Comparison of ENCODE assay signal across 8 cellular contexts in genomic region chr10:68526634-68527132, GRCh38. TPM values are rescaled to one million over a fixed set of nuclear protein-coding genes. Genes with fewer than 3 reads are reported as not detected.
DNase-seq lines count a peak whose midpoint lies in the region; ATAC-seq and TF ChIP-seq lines count a peak whose summit lies in the region.

No MANE protein-coding gene starts in this region.

- H3K27ac ChIP-seq in heart right ventricle (peak overlapping the region; percentile 27 to 98 (median 93)), mammary epithelial cell (ENCODE audit: insufficient read depth, low read depth, low read length) (peak overlapping the region; percentile 76), aorta (ENCODE audit: low read depth in 1 of 2, low read length in 2 of 2) (peak overlapping the region; percentile 3 to 76)

- TF ChIP-seq CTCF in heart right ventricle (IDR thresholded peaks at IDR 0.05) (no peak), mammary epithelial cell (conservative IDR thresholded peaks at IDR 0.05 in 1 of 2, IDR thresholded peaks at IDR 0.05 in 1 of 2; ENCODE audit: extremely low read depth in 1 of 2, insufficient read depth in 1 of 2, low read depth in 1 of 2, low read length in 2 of 2) (no peak), mesothelial cell of epicardium (IDR thresholded peaks at IDR 0.05; ENCODE audit: unreplicated experiment) (no peak)

- H3K27me3 ChIP-seq in heart right ventricle: no peaks in the 10 kb centered on the region
- H3K27me3 ChIP-seq in mammary epithelial cell (ENCODE audit: insufficient read depth, low read length): no peaks in the 10 kb centered on the region
- no peaks in the 10 kb centered on the region for H3K27me3 ChIP-seq in aorta (ENCODE audit: control insufficient read depth in 1 of 2, insufficient read depth in 2 of 2, low read length in 1 of 2)

- H3K79me2 ChIP-seq in mammary epithelial cell (ENCODE audit: insufficient read depth, low read length): peaks cover 12% of the 10 kb centered on the region

- H3K4me2 ChIP-seq in mammary epithelial cell (ENCODE audit: insufficient read depth, low read depth, low read length): peak overlapping the region; percentile 89

- no peaks in the 10 kb centered on the region for H3K27me3 Mint-ChIP-seq in mesothelial cell of epicardium (ENCODE audit: low read depth)

- 3 to 4% methylated on average over 2 of the region's 2 CpGs for WGBS in heart right ventricle, 2 donors
- WGBS in mammary epithelial cell (ENCODE audit: low coverage, missing lambda C conversion rate): 5% methylated on average over 2 of the region's 2 CpGs
- WGBS in aorta, 2 donors: 0 to 1% methylated on average over 2 of the region's 2 CpGs

- H3K4me3 ChIP-seq in heart right ventricle (peak overlapping the region; percentile 48 to 98 (median 87)), mammary epithelial cell (replicated peaks in 1 of 3; ENCODE audit: insufficient read depth in 1 of 3, low read depth in 2 of 3, low read length in 3 of 3) (peak overlapping the region; percentile 69 to 99 (median 91)), aorta (ENCODE audit: low read length in 2 of 2) (peak overlapping the region; percentile 57 to 64)

- no peaks in the 10 kb centered on the region for H3K9me3 ChIP-seq in heart right ventricle
- no peaks in the 10 kb centered on the region for H3K9me3 ChIP-seq in mammary epithelial cell (replicated peaks; ENCODE audit: insufficient read depth, low read length)
- no peaks in the 10 kb centered on the region for H3K9me3 ChIP-seq in aorta (ENCODE audit: control insufficient read depth, low read length)

- peak overlapping the region; percentile 93 for H3K4me3 Mint-ChIP-seq in mesothelial cell of epicardium

- H3K27ac Mint-ChIP-seq in mesothelial cell of epicardium: peak overlapping the region; percentile 97

- peak in 1 of 8 donors; percentile 1 for ATAC-seq in heart right ventricle
- ATAC-seq in left ventricle myocardium superior: no peak
- ATAC-seq in aorta (ENCODE audit: low FRiP score): no peak
- no peak for ATAC-seq in HG02852 (IDR thresholded peaks at IDR 0.05; ENCODE audit: unreplicated experiment)
- ATAC-seq in HG03175 (IDR thresholded peaks at IDR 0.05; ENCODE audit: unreplicated experiment): no peak
- no peak for ATAC-seq in HG02588 (IDR thresholded peaks at IDR 0.05; ENCODE audit: unreplicated experiment)

- intact Hi-C loops in heart right ventricle (cut with DNase I) (loop anchor here in 5 of 10 donors (1.0 to 10.0 kb wide), 4 partner anchors 194 to 198 kb away; partner anchors contain the start of gene CCAR1 (in 5 of the 5)), left ventricle myocardium superior (cut with micrococcal nuclease) (no loop called here), mammary epithelial cell (cut with micrococcal nuclease) (loop anchor here (2.0 kb wide), 1 partner anchor 194 kb away; the partner anchor contains the start of gene CCAR1), aorta (cut with DNase I) (loop anchor here (2.0 to 5.0 kb wide), 2 partner anchors 120 to 196 kb away; partner anchors contain the start of genes CCAR1 (in 1 of the 2) and RUFY2 (in 1 of the 2))

- H3K4me1 Mint-ChIP-seq in mesothelial cell of epicardium: peaks cover 6% of the 10 kb centered on the region

- in situ Hi-C loops in mammary epithelial cell (cut with MboI; ENCODE audit: low sequenced_read_pairs in 2 of 2): no loop called here

- no peaks in the 10 kb centered on the region for H3K9me3 Mint-ChIP-seq in mesothelial cell of epicardium

- TSS peak; percentile 52 for BruUV-seq in mammary epithelial cell (replicated peaks; lab: Mats Ljungman, UMichigan)

- peaks cover 3% of the 10 kb centered on the region for H3K36me3 Mint-ChIP-seq in mesothelial cell of epicardium

- peak overlapping the region; percentile 86 for H3K9ac ChIP-seq in mammary epithelial cell (ENCODE audit: insufficient read depth, low read length)

- peak overlapping the region; percentile 97 for H2AFZ ChIP-seq in mammary epithelial cell (ENCODE audit: low read depth, low read length)

- dilution Hi-C loops in mammary epithelial cell (cut with HindIII; ENCODE audit: low sequenced_read_pairs): no loop called here

- CTCF ChIA-PET in mammary epithelial cell (lab: Charles Lee; ENCODE audit: low non-redundant PET): no interaction called here

- H3K36me3 ChIP-seq in heart right ventricle: peaks cover 0 to 27% (median 0%) of the 10 kb centered on the region in 9 donors
- no peaks in the 10 kb centered on the region for H3K36me3 ChIP-seq in mammary epithelial cell (ENCODE audit: insufficient read depth, low read length)
- no peaks in the 10 kb centered on the region for H3K36me3 ChIP-seq in aorta (ENCODE audit: control insufficient read depth in 1 of 2, insufficient read depth in 2 of 2, low read length in 1 of 2)

- H3K4me1 ChIP-seq in heart right ventricle (peaks cover 0 to 14% (median 6%) of the 10 kb centered on the region in 9 donors), mammary epithelial cell (ENCODE audit: insufficient read depth, low read length) (no peaks in the 10 kb centered on the region), aorta (ENCODE audit: control insufficient read depth in 1 of 2, insufficient read depth in 2 of 2, low read length in 2 of 2) (no peaks in the 10 kb centered on the region)

- H4K20me1 ChIP-seq in mammary epithelial cell (ENCODE audit: insufficient read depth, low read length): no peaks in the 10 kb centered on the region

- DNase-seq in heart right ventricle: no peak
- DNase-seq in left ventricle myocardium superior: no peak
- no peak for DNase-seq in mammary epithelial cell
- DNase-seq in mesothelial cell of epicardium (ENCODE audit: low spot score in 2 of 2, unreplicated experiment in 2 of 2): no peak
- DNase-seq in aorta: no peak

RNA-seq across cellular contexts. Expression of gene SLC25A16, which starts 0.6 kb away (rescaled TPM):
- total RNA-seq in heart right ventricle: 10 to 100 TPM; 11.8 to 27.3 (median 21.1) TPM
- 10 to 100 TPM in 1 of 2 donors, 1 to 10 TPM in 1; 4.6 to 33.5 TPM for polyA plus RNA-seq in heart right ventricle
- 13.1 TPM for total RNA-seq in left ventricle myocardium superior
- total RNA-seq in mammary epithelial cell: 10 to 100 TPM; 18.8 to 20.1 TPM
- polyA plus RNA-seq in mammary epithelial cell: 6.6 TPM
- polyA minus RNA-seq in mammary epithelial cell: 2.0 TPM
- 18.6 to 23.1 TPM (median 22.1 TPM) in 3 replicates for total RNA-seq in mesothelial cell of epicardium
- total RNA-seq in aorta: 10 to 100 TPM; 20.7 to 29.1 TPM
- polyA plus RNA-seq in aorta: 1 to 10 TPM; 5.5 to 9.0 TPM

RNA-seq across cellular contexts. Expression of gene TET1, which starts 33.5 kb away (rescaled TPM):
- 1 to 10 TPM; 1.9 to 4.2 (median 3.1) TPM for total RNA-seq in heart right ventricle
- under 1 TPM; 0.17 to 0.29 TPM for polyA plus RNA-seq in heart right ventricle
- total RNA-seq in left ventricle myocardium superior: 3.6 TPM
- 1 to 10 TPM in 1 of 2 donors, under 1 TPM in 1; 0.75 to 1.8 TPM for total RNA-seq in mammary epithelial cell
- polyA plus RNA-seq in mammary epithelial cell: 0.37 TPM
- polyA minus RNA-seq in mammary epithelial cell: 2.2 TPM
- 34.2 to 35.7 TPM (median 35.6 TPM) in 3 replicates for total RNA-seq in mesothelial cell of epicardium
- total RNA-seq in aorta: 1 to 10 TPM; 2.2 to 3.6 TPM
- polyA plus RNA-seq in aorta: under 1 TPM; 0.18 to 0.25 TPM

RNA-seq across cellular contexts. Expression of gene DNA2, which starts 54.9 kb away (rescaled TPM):
- total RNA-seq in heart right ventricle (1 to 10 TPM; 1.6 to 4.4 (median 2.4) TPM), left ventricle myocardium superior (1.5 TPM), mammary epithelial cell (10 to 100 TPM in 1 of 2 donors, 1 to 10 TPM in 1; 3.8 to 10.3 TPM), mesothelial cell of epicardium (14.4 to 18.8 TPM (median 17.3 TPM) in 3 replicates), aorta (1 to 10 TPM; 3.9 to 5.9 TPM)
- polyA plus RNA-seq in heart right ventricle (1 to 10 TPM; 1.1 to 3.4 TPM), mammary epithelial cell (3.3 TPM), aorta (1 to 10 TPM in 1 of 2 donors, under 1 TPM in 1; 0.64 to 2.5 TPM)
- 8.9 TPM for polyA minus RNA-seq in mammary epithelial cell

Comparison
In these comparisons a context has a peak if more than half of its experiments do, and no peak if none do; other contexts are left out.
1. H3K27ac ChIP-seq: peak in every context shown above with its lines; median percentile 93 in heart right ventricle; 76 in mammary epithelial cell; 40 in aorta.